ENCODE assay signal across 30 cellular contexts in genomic region chr2:160199053-160199452, GRCh38. TPM values are rescaled to one million over a fixed set of nuclear protein-coding genes. Genes with fewer than 3 reads are reported as not detected.
DNase-seq lines count a peak whose midpoint lies in the region; ATAC-seq and TF ChIP-seq lines count a peak whose summit lies in the region.
"Had no signal": no experiment of that assay in that cellular context is flagged by ENCODE, and none has a peak within 500 bp of the region (broad histone marks: within the 10 kb centered on the region; RNA-seq: fewer than 3 reads in every experiment).

No MANE protein-coding gene starts in this region.

- no peaks in the 10 kb centered on the region for H3K9me3 Mint-ChIP-seq in mesothelial cell of epicardium
- H3K9me3 Mint-ChIP-seq: activated naive CD4-positive, alpha-beta T cell treated with anti-CD3 and anti-CD28 coated beads, Interleukin-2, amount 10 ng/mL, durations not matched to agents 7 days and 5 days; activated T-cell treated with anti-CD3 and anti-CD28 coated beads, Interleukin-2, amount 50 U/mL, for 72 hours; neural progenitor cell had no signal

- TF ChIP-seq CTCF in RWPE2 (IDR thresholded peaks at IDR 0.05; ENCODE audit: poor library complexity, severe bottlenecking) (no peak), mesothelial cell of epicardium (IDR thresholded peaks at IDR 0.05; ENCODE audit: unreplicated experiment) (no peak), stomach (IDR thresholded peaks at IDR 0.05) (no peak)

- TF ChIP-seq EP300 in stomach (IDR thresholded peaks at IDR 0.05), result no peak

- 56 to 58% methylated on average over 1 of the region's 1 CpG for WGBS in esophagus, 2 donors
- WGBS in stomach, 5 donors, result 31 to 60% (median 54%) methylated on average over 1 of the region's 1 CpG

- H3K36me3 ChIP-seq in RWPE2 (ENCODE audit: low read depth), result peaks cover 40% of the 10 kb centered on the region
- peaks cover 0 to 3% of the 10 kb centered on the region in 2 donors for H3K36me3 ChIP-seq in esophagus (ENCODE audit: control insufficient read depth in 2 of 2, insufficient read depth in 2 of 2, low read length in 1 of 2)
- peaks cover 0 to 7% (median 0%) of the 10 kb centered on the region in 4 donors for H3K36me3 ChIP-seq in stomach
- H3K36me3 ChIP-seq: BLaER1, gastroesophageal sphincter, neural progenitor cell, prostate gland, SJSA1, tibial artery had no signal

- no peaks in the 10 kb centered on the region for H3K27me3 Mint-ChIP-seq in mesothelial cell of epicardium (ENCODE audit: low read depth)

- no peak overlapping the region for H3K27ac Mint-ChIP-seq in mesothelial cell of epicardium
- H3K27ac Mint-ChIP-seq: activated naive CD4-positive, alpha-beta T cell treated with anti-CD3 and anti-CD28 coated beads, Interleukin-2, amount 10 ng/mL, durations not matched to agents 7 days and 5 days; activated T-cell treated with anti-CD3 and anti-CD28 coated beads, Interleukin-2, amount 50 U/mL, for 72 hours; neural progenitor cell; T-helper 17 cell had no signal

- no peak for TF ChIP-seq POLR2A in stomach (IDR thresholded peaks at IDR 0.05)

- intact Hi-C loops in stomach (cut with DNase I; ENCODE audit: low total_unique reads), result no loop called here
- intact Hi-C loops in left cardiac atrium (cut with DNase I), result no loop called here

- peaks cover 35% of the 10 kb centered on the region for H3K4me1 Mint-ChIP-seq in mesothelial cell of epicardium
- H3K4me1 Mint-ChIP-seq: neural progenitor cell had no signal

- H3K27me3 ChIP-seq in RWPE2 (ENCODE audit: insufficient read depth, poor library complexity, severe bottlenecking) (no peaks in the 10 kb centered on the region), esophagus (ENCODE audit: control insufficient read depth in 1 of 2, insufficient read depth in 2 of 2, low read length in 2 of 2) (no peaks in the 10 kb centered on the region), stomach (no peaks in the 10 kb centered on the region)
- H3K27me3 ChIP-seq: BLaER1, gastroesophageal sphincter, neural progenitor cell, SJSA1, tibial artery had no signal

- H3K4me3 ChIP-seq in RWPE2 (ENCODE audit: severe bottlenecking), result peak overlapping the region; percentile 41
- H3K4me3 ChIP-seq in esophagus (ENCODE audit: low read depth in 1 of 2, low read length in 2 of 2), result peak overlapping the region; percentile 25 to 39
- peak overlapping the region in 3 of 4 donors; percentile 10 to 34 (median 28) for H3K4me3 ChIP-seq in stomach
- H3K4me3 ChIP-seq: BLaER1, gastroesophageal sphincter, GM23248, neural progenitor cell, SJSA1, tibial artery had no signal

- H3K27ac ChIP-seq in RWPE2 (ENCODE audit: poor library complexity, severe bottlenecking) (peak overlapping the region; percentile 98), esophagus (ENCODE audit: low read depth in 2 of 2, low read length in 1 of 2) (peak overlapping the region in 1 of 2 donors; percentile 65), stomach (peak overlapping the region in 3 of 5 donors; percentile 42 to 81 (median 71))
- H3K27ac ChIP-seq: BLaER1, gastroesophageal sphincter, GM23248, HL-60, neural progenitor cell, SJSA1, tibial artery had no signal

- peak overlapping the region; percentile 42 for H3K4me3 Mint-ChIP-seq in mesothelial cell of epicardium
- H3K4me3 Mint-ChIP-seq: activated naive CD4-positive, alpha-beta T cell treated with anti-CD3 and anti-CD28 coated beads, Interleukin-2, amount 10 ng/mL, durations not matched to agents 7 days and 5 days; activated T-cell treated with anti-CD3 and anti-CD28 coated beads, Interleukin-2, amount 50 U/mL, for 72 hours; neural progenitor cell; T-helper 17 cell had no signal

- no peaks in the 10 kb centered on the region for H3K36me3 Mint-ChIP-seq in mesothelial cell of epicardium
- H3K36me3 Mint-ChIP-seq: activated naive CD4-positive, alpha-beta T cell treated with anti-CD3 and anti-CD28 coated beads, Interleukin-2, amount 10 ng/mL, durations not matched to agents 7 days and 5 days; neural progenitor cell had no signal

- H3K4me1 ChIP-seq in RWPE2 (ENCODE audit: insufficient read depth, poor library complexity, severe bottlenecking) (peaks cover 52% of the 10 kb centered on the region), esophagus (ENCODE audit: control insufficient read depth in 2 of 2, insufficient read depth in 2 of 2, low read length in 1 of 2) (peaks cover 0 to 4% of the 10 kb centered on the region in 2 donors), stomach (no peaks in the 10 kb centered on the region)
- H3K4me1 ChIP-seq: BLaER1, gastroesophageal sphincter, neural progenitor cell, prostate gland had no signal

- DNase-seq in RWPE2 (ENCODE audit: low spot score) (no peak), mesothelial cell of epicardium (ENCODE audit: low spot score in 2 of 2, unreplicated experiment in 2 of 2) (no peak), stomach (no peak), NCI-H128 (lab: John Stamatoyannopoulos, UW; ENCODE audit: unreplicated experiment) (no peak), OCI-M2 (lab: John Stamatoyannopoulos, UW; ENCODE audit: unreplicated experiment) (no peak), left cardiac atrium (no peak)
- DNase-seq: activated CD4-positive, alpha-beta T cell treated with anti-CD3 and anti-CD28 coated beads for 48 hours; activated naive CD4-positive, alpha-beta T cell treated with anti-CD3 and anti-CD28 coated beads, Interleukin-2, amount 10 ng/mL, durations not matched to agents 7 days and 5 days; activated T-cell treated with anti-CD3 and anti-CD28 coated beads, Interleukin-2, amount 50 U/mL, for 72 hours; anterior cingulate cortex; central memory CD4-positive, alpha-beta T cell; COR-L47; erythroblast; GM23248; NCI-H1105 treated with DMSO at 0.1 percent for 48 hours; NCI-H2081 treated with DMSO at 0.1 percent for 48 hours; NCI-H446 treated with DMSO at 0.1 percent for 48 hours; stimulated activated CD4-positive, alpha-beta T cell treated with anti-CD3 and anti-CD28 coated beads, Interleukin-4, amount 100 ng/mL, for 24 hours; stimulated activated naive CD4-positive, alpha-beta T cell treated with Interleukin-2 at 50 U/mL for 16 hours; T-helper 17 cell; tibial artery had no signal

- ATAC-seq in RWPE2 (ENCODE audit: low read depth) (no peak), GM21717 (IDR thresholded peaks at IDR 0.05; ENCODE audit: unreplicated experiment) (no peak), left cardiac atrium (no peak)
- ATAC-seq: activated T-cell treated with anti-CD3 and anti-CD28 coated beads, Interleukin-2, amount 50 U/mL, for 72 hours; gastroesophageal sphincter; T-helper 17 cell had no signal

- H3K9me3 ChIP-seq in RWPE2 (ENCODE audit: severe bottlenecking) (no peaks in the 10 kb centered on the region), esophagus (ENCODE audit: control insufficient read depth in 2 of 2, insufficient read depth in 1 of 2, low read depth in 1 of 2, low read length in 1 of 2) (no peaks in the 10 kb centered on the region), stomach (no peaks in the 10 kb centered on the region)
- H3K9me3 ChIP-seq: BLaER1, gastroesophageal sphincter, prostate gland, SJSA1, tibial artery had no signal

RNA-seq across cellular contexts. Expression of gene ITGB6, which starts 1.0 kb away (rescaled TPM):
- 10 to 100 TPM in 1 of 2 donors, 1 to 10 TPM in 1; 9.1 to 10.6 TPM for polyA plus RNA-seq in esophagus
- total RNA-seq in mesothelial cell of epicardium, result 13.1 to 14.9 TPM (median 14.3 TPM) in 3 replicates
- 10 to 100 TPM in 3 of 5 donors, 1 to 10 TPM in 2; 2.3 to 49.6 (median 17.0) TPM for total RNA-seq in stomach
- polyA plus RNA-seq in stomach, result 10 to 100 TPM in 1 of 3 donors, 1 to 10 TPM in 2; 2.7 to 10.3 (median 6.4) TPM
- under 1 TPM; 0.77 to 0.86 TPM for total RNA-seq in left cardiac atrium
- total RNA-seq: activated T-cell treated with anti-CD3 and anti-CD28 coated beads, Interleukin-2, amount 50 U/mL, for 72 hours; dermis microvascular lymphatic vessel endothelial cell; GM23248; SJSA1; T-helper 17 cell had no signal
